In the genomic region with DNA sequence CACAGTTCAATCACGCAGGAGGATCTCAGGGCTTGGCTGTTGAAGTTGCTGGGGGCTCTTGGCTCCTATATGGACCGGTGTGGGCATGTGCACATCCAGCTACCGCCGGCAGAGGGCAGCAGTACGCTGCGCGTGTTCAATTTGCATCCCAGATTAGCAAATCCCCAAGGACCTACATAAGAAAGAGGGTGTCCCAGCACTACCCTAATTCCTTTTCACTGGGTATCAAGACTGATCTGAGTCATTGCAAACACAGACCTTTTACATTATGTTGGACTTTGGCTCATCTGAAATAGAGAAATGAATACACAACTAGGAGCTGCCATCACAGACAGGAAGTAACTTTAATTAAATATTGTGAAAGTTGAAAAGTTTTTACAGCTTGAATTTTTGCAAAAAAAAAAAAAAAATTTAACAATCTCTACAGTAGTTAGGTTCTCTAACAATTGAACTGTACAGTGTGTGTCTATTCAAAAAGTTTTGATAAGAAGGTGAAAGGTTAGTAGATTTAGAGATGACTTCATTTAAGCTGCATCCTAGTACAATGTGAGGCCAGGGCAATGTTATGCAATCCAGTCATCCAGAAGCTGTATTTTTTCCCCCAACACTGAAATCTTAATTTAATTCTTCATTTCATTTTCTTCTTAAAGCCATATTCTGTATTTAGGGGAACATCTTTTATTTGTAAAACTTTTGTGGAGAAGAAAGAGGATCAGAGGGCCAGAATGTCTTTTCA, we compare ENCODE assay signal across 8 cellular contexts.
A peak's percentile ranks its signal among the peaks of the same experiment; 100 is the strongest.
DNase-seq lines count a peak whose midpoint lies in the region; ATAC-seq, FAIRE-seq and TF ChIP-seq lines count a peak whose summit lies in the region.

No MANE protein-coding gene starts in this region.

- no peaks in the 10 kb centered on the region for H3K36me3 Mint-ChIP-seq in activated naive CD4-positive, alpha-beta T cell treated with anti-CD3 and anti-CD28 coated beads, Interleukin-2, amount 50 U/mL, for 72 hours

- POLR2A ChIA-PET in GM10248 (lab: Yijun Ruan, JAX): interaction anchor here (0.6 to 0.9 kb wide), 3 partner anchors 405 to 1352 kb away, joined by 3 to 7 read pairs (median 3); no protein-coding TSS in a partner anchor

- intact Hi-C loops in cardiac septum (cut with DNase I): loop anchor here (2.0 to 10.0 kb wide), 2 partner anchors 179 to 411 kb away; no protein-coding TSS in a partner anchor

- FAIRE-seq in H54 (lab: Jason Lieb, UNC): no peak

- peak; percentile 75 to 78 for ATAC-seq in activated naive CD4-positive, alpha-beta T cell treated with anti-CD3 and anti-CD28 coated beads, Interleukin-2, amount 50 U/mL, for 72 hours
- no peak for ATAC-seq in HG03520 (IDR thresholded peaks at IDR 0.05; ENCODE audit: unreplicated experiment)

- H3K9me3 Mint-ChIP-seq in activated naive CD4-positive, alpha-beta T cell treated with anti-CD3 and anti-CD28 coated beads, Interleukin-2, amount 50 U/mL, for 72 hours: no peaks in the 10 kb centered on the region

- H3K27ac Mint-ChIP-seq in activated naive CD4-positive, alpha-beta T cell treated with anti-CD3 and anti-CD28 coated beads, Interleukin-2, amount 50 U/mL, for 72 hours: no peak overlapping the region

- TF ChIP-seq CTCF in GM10248 (IDR thresholded peaks at IDR 0.05; ENCODE audit: control extremely low read depth, extremely low read depth, low read depth, missing control alignments): peak; percentile 97

- TF ChIP-seq POLR2A in H54 (IDR thresholded peaks at IDR 0.05; ENCODE audit: low read depth, low read length): no peak

- DNase-seq in GM10248 (ENCODE audit: extremely low spot score) (peak; percentile 72), H54 (ENCODE audit: insufficient read length, low spot score) (peak; percentile 32), LoVo (ENCODE audit: low spot score) (peak; percentile 62), SKM-1 (lab: John Stamatoyannopoulos, UW; ENCODE audit: unreplicated experiment) (peak; percentile 73), cardiac septum (ENCODE audit: low spot score) (peak; percentile 89), putamen (ENCODE audit: low spot score) (peak; percentile 57)
- DNase-seq in activated naive CD4-positive, alpha-beta T cell treated with anti-CD3 and anti-CD28 coated beads, Interleukin-2, amount 50 U/mL, for 72 hours (ENCODE audit: low spot score in 2 of 2): peak; percentile 63 to 71

- CTCF ChIA-PET in GM10248 (lab: Yijun Ruan, JAX): interaction anchor here (0.6 to 12.8 kb wide), 82 partner anchors 9 to 947 kb away, joined by 3 to 255 read pairs (median 5); partner anchors contain the start of gene EBF1

Comparison
In these comparisons a context has a peak if more than half of its experiments do, and no peak if none do; other contexts are left out.
1. DNase-seq: peak in every context shown above with its lines; median percentile 89 in cardiac septum; 73 in SKM-1; 72 in GM10248; 67 in activated naive CD4-positive, alpha-beta T cell treated with anti-CD3 and anti-CD28 coated beads, Interleukin-2, amount 50 U/mL, for 72 hours; 62 in LoVo; 57 in putamen; 32 in H54.